In genomic region chr17:38329808-38330730, GRCh38 we compare ENCODE assay signal across 22 cellular contexts. TPM values are rescaled to one million over a fixed set of nuclear protein-coding genes. Genes with fewer than 3 reads are reported as not detected.
"Had no signal": no experiment of that assay in that cellular context is flagged by ENCODE, and none has a peak within 500 bp of the region (broad histone marks: within the 10 kb centered on the region; RNA-seq: fewer than 3 reads in every experiment).

No MANE protein-coding gene starts in this region.

- H3K4me1 ChIP-seq: psoas muscle had no signal

- H3K4me3 Mint-ChIP-seq: activated naive CD8-positive, alpha-beta T cell; activated T-cell treated with anti-CD3 and anti-CD28 coated beads, Interleukin-2, amount 50 U/mL, for 72 hours; dendritic cell treated with granulocyte-macrophage colony-stimulating factor and Interleukin-4, amounts not matched to agents 40 ng/mL and 50 ng/mL, for 4 days; naive thymus-derived CD8-positive, alpha-beta T cell; stimulated activated naive CD8-positive, alpha-beta T cell treated with anti-CD3 and anti-CD28 coated beads, Interleukin-15, Interleukin-2, amounts not matched to agents 100 ng/mL and 50 ng/mL, for 24 hours had no signal

- H3K9me3 Mint-ChIP-seq: activated T-cell treated with anti-CD3 and anti-CD28 coated beads, Interleukin-2, amount 50 U/mL, for 72 hours; dendritic cell treated with granulocyte-macrophage colony-stimulating factor and Interleukin-4, amounts not matched to agents 40 ng/mL and 50 ng/mL, for 4 days; naive thymus-derived CD8-positive, alpha-beta T cell; stimulated activated naive CD8-positive, alpha-beta T cell treated with anti-CD3 and anti-CD28 coated beads, Interleukin-15, Interleukin-2, amounts not matched to agents 100 ng/mL and 50 ng/mL, for 24 hours had no signal

- ATAC-seq: activated T-cell treated with anti-CD3 and anti-CD28 coated beads, Interleukin-2, amount 50 U/mL, for 72 hours; left colon; naive thymus-derived CD8-positive, alpha-beta T cell; psoas muscle; right cardiac atrium had no signal

- DNase-seq: activated CD4-positive, alpha-beta T cell treated with anti-CD3 and anti-CD28 coated beads for 1 hour; activated gamma-delta T cell treated with Interleukin-2 at 50 U/mL for 16 hours; activated T-cell treated with anti-CD3 and anti-CD28 coated beads, Interleukin-2, amount 50 U/mL, for 72 hours; effector memory CD4-positive, alpha-beta T cell; esophagus squamous epithelium; left colon; naive thymus-derived CD8-positive, alpha-beta T cell; occipital lobe; psoas muscle; stimulated activated CD4-positive, alpha-beta T cell treated with anti-CD3 and anti-CD28 coated beads, Interleukin-2, amount 100 ng/mL, for 24 hours; T1000; trophoblast cell had no signal

- H3K27ac ChIP-seq: esophagus squamous epithelium, lower lobe of right lung, psoas muscle had no signal

- H3K27ac Mint-ChIP-seq: activated naive CD8-positive, alpha-beta T cell; activated T-cell treated with anti-CD3 and anti-CD28 coated beads, Interleukin-2, amount 50 U/mL, for 72 hours; dendritic cell treated with granulocyte-macrophage colony-stimulating factor and Interleukin-4, amounts not matched to agents 40 ng/mL and 50 ng/mL, for 4 days; stimulated activated naive CD8-positive, alpha-beta T cell treated with anti-CD3 and anti-CD28 coated beads, Interleukin-15, Interleukin-2, amounts not matched to agents 100 ng/mL and 50 ng/mL, for 24 hours had no signal

- H3K36me3 ChIP-seq: esophagus squamous epithelium, lower lobe of right lung had no signal

- H3K9me3 ChIP-seq: esophagus squamous epithelium, lower lobe of right lung, psoas muscle had no signal

- H3K36me3 Mint-ChIP-seq: activated naive CD8-positive, alpha-beta T cell; naive thymus-derived CD8-positive, alpha-beta T cell had no signal

- H3K4me3 ChIP-seq: esophagus squamous epithelium, lower lobe of right lung, psoas muscle had no signal

- FAIRE-seq: bronchial epithelial cell had no signal

RNA-seq across cellular contexts. Expression of gene GPR179, which starts 13.7 kb away (rescaled TPM):
- total RNA-seq: chondrocyte; mesenteric fat pad; skeletal muscle tissue; T-helper 1 cell treated with Interleukin-12 subunit alpha and Interleukin-12 subunit beta and Interleukin-4 antibody, amounts not matched to agents 30 ng/mL and 1 ng/mL, for 36 hours had no signal
